In the genomic region with DNA sequence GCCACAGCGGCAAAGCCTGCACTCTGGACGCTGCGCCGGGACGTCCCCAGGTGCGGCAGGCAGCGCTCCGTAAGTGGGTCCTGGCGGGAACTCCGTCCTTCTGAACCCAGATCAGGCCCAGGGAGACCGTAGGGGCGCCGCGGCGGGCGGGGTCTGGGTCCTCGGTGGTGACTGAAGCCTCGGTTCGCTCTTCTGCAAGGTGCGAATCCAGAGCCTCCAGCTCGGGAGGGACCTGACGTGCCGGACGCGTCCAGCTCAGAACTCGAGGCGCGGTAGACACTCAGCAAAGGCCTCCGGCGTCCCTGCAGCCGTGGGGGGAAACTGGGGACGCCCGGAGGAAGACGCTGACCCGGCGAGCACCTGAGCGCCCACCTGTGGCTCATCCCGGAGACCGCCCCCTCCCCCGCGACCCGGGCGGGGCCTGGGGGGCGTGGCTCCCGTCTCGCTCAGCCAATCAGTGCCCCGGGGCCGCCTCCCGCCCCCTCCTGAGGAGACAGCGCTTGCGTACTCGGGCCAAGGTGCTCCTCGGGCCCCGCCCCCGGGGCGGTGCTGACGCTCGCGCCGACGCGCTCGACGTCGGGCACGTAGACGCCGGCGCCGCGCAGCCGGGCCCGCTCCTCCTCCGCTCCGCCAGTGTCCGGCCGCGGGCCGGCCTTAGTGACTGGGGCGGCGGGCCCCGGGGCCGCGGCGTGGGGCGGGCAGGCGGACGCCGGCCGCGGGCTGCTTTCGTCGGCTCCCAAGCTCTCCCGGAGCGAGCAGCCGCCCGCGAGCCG, we compare ENCODE assay signal across 8 cellular contexts.
DNase-seq lines count a peak whose midpoint lies in the region; ATAC-seq and TF ChIP-seq lines count a peak whose summit lies in the region.

PPFIA1 (plus strand) TSS at position 587 of the 773 bp plus-strand sequence. CDS start 1,483 bp downstream, outside the sequence.

- H3K27ac ChIP-seq in BLaER1 (peak within 1 kb of the TSS; percentile 89), layer of hippocampus (ENCODE audit: low read depth, low read length) (peak within 1 kb of the TSS; percentile 42)

- peaks cover 46% of the 10 kb centered on the region for H4K20me1 ChIP-seq in BLaER1

- DNase-seq in GM19240 (ENCODE audit: insufficient read length, low spot score) (peak; percentile 89), NCI-H524 (lab: John Stamatoyannopoulos, UW) (peak; percentile 75 to 94), choroid plexus epithelial cell (ENCODE audit: low read depth) (peak; percentile 96)
- DNase-seq in activated CD4-positive, alpha-beta T cell treated with anti-CD3 and anti-CD28 coated beads for 4 hours = peak; percentile 96
- peak; percentile 86 to 93 (median 88) for DNase-seq in stimulated activated CD4-positive, alpha-beta T cell treated with anti-CD3 and anti-CD28 coated beads, Interleukin-1b, Interleukin-23, amount 100 ng/mL, for 24 hours (ENCODE audit: low read depth in 4 of 4, low spot score in 1 of 4)

- no peak for TF ChIP-seq CTCF in choroid plexus epithelial cell (conservative IDR thresholded peaks at IDR 0.05; ENCODE audit: low read depth, low read length)

- H3K9ac ChIP-seq in BLaER1 = peak within 1 kb of the TSS; percentile 92

- peak within 1 kb of the TSS; percentile 100 for H3K4me2 ChIP-seq in BLaER1

- peak; percentile 84 for ATAC-seq in HG03457 (IDR thresholded peaks at IDR 0.05; ENCODE audit: unreplicated experiment)

- peaks cover 37% of the 10 kb centered on the region for H3K4me1 ChIP-seq in BLaER1

- H3K4me3 ChIP-seq in BLaER1 = peak within 1 kb of the TSS; percentile 99
- peak within 1 kb of the TSS; percentile 86 for H3K4me3 ChIP-seq in choroid plexus epithelial cell (ENCODE audit: low read depth, low read length)

- peaks cover 33% of the 10 kb centered on the region for H3K36me3 ChIP-seq in BLaER1

- no peaks in the 10 kb centered on the region for H3K9me3 ChIP-seq in BLaER1

- H3K27me3 ChIP-seq in BLaER1 (no peaks in the 10 kb centered on the region), layer of hippocampus (ENCODE audit: control insufficient read depth, insufficient read depth, low read length) (no peaks in the 10 kb centered on the region)

Comparison
In these comparisons a context has a peak if more than half of its experiments do, and no peak if none do; other contexts are left out.
1. Peak in every context shown above with its lines: DNase-seq, ATAC-seq, H3K4me3 ChIP-seq and H3K27ac ChIP-seq.